Comparison of ENCODE assay signal across 17 cellular contexts in the genomic region with DNA sequence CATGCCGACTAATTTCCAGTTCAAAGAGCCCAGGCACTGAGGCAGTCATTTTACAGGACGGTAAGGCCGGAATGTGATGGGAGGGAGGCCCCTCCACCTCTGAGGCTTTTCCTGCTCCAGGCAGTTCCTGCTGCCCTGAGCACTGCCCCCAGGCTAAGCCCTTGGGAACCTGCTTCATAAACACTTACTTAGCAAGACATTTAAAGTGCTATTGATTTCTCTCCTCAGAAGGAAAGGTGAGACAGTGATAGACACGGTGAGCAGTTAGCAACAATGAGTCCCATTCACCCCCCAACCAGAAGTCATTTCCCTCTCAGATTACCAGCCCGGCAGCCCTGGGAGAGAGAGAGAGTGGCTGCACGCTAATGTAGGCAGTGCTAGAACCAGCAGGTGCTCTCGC.
DNase-seq lines count a peak whose midpoint lies in the region; ATAC-seq and TF ChIP-seq lines count a peak whose summit lies in the region.
"Had no signal": no experiment of that assay in that cellular context is flagged by ENCODE, and none has a peak within 500 bp of the region (broad histone marks: within the 10 kb centered on the region; RNA-seq: fewer than 3 reads in every experiment).

No MANE protein-coding gene starts in this region.

- H3K27ac Mint-ChIP-seq in activated T-helper 17 cell treated with anti-CD3 and anti-CD28 coated beads, Interleukin-2, amount 50 U/mL, for 72 hours = no peak overlapping the region
- H3K27ac Mint-ChIP-seq: activated CD8-positive, alpha-beta T cell treated with anti-CD3 and anti-CD28 coated beads, Interleukin-2, amount 10 ng/mL, durations not matched to agents 7 days and 5 days had no signal

- peaks cover 0 to 8% (median 0%) of the 10 kb centered on the region in 11 donors for H3K9me3 ChIP-seq in heart right ventricle
- H3K9me3 ChIP-seq: left lung, SK-N-SH, testis had no signal

- H3K27me3 ChIP-seq in H7 (ENCODE audit: control insufficient read depth, insufficient read depth, low read length) (no peaks in the 10 kb centered on the region), heart right ventricle (no peaks in the 10 kb centered on the region)
- H3K27me3 ChIP-seq: testis had no signal

- no peak overlapping the region for H3K27ac ChIP-seq in heart right ventricle
- H3K27ac ChIP-seq: hepatocyte, left lung, testis had no signal

- ATAC-seq in GM21737 (IDR thresholded peaks at IDR 0.05; ENCODE audit: unreplicated experiment) = no peak
- ATAC-seq in heart right ventricle = no peak
- no peak for ATAC-seq in activated T-helper 17 cell treated with anti-CD3 and anti-CD28 coated beads, Interleukin-2, amount 50 U/mL, for 72 hours (replicated peaks)
- ATAC-seq: activated CD8-positive, alpha-beta T cell treated with anti-CD3 and anti-CD28 coated beads, Interleukin-2, amount 10 ng/mL, durations not matched to agents 7 days and 5 days; esophagus mucosa; left lung had no signal

- DNase-seq in H7 = peak; percentile 43
- peak; percentile 82 for DNase-seq in NCI-H2029 (lab: John Stamatoyannopoulos, UW)
- peak; percentile 75 for DNase-seq in NCI-H748 (lab: John Stamatoyannopoulos, UW; ENCODE audit: unreplicated experiment)
- DNase-seq in left kidney (ENCODE audit: low read depth, low spot score) = peak; percentile 85
- no peak for DNase-seq in head of caudate nucleus
- no peak for DNase-seq in heart right ventricle
- DNase-seq: activated CD8-positive, alpha-beta T cell treated with anti-CD3 and anti-CD28 coated beads, Interleukin-2, amount 10 ng/mL, durations not matched to agents 7 days and 5 days; amniotic stem cell; left lung; OCI-M1; SK-N-SH; stimulated activated CD4-positive, alpha-beta T cell treated with anti-CD3 and anti-CD28 coated beads, Interleukin-1b, Interleukin-23, amount 100 ng/mL, for 48 hours; testis had no signal

- H3K27me3 Mint-ChIP-seq in activated T-helper 17 cell treated with anti-CD3 and anti-CD28 coated beads, Interleukin-2, amount 50 U/mL, for 72 hours = peaks cover 4% of the 10 kb centered on the region

- H3K9me3 Mint-ChIP-seq in activated T-helper 17 cell treated with anti-CD3 and anti-CD28 coated beads, Interleukin-2, amount 50 U/mL, for 72 hours = no peaks in the 10 kb centered on the region

- H3K4me3 ChIP-seq in H7 (ENCODE audit: insufficient read depth, low read depth, low read length) = no peak overlapping the region
- no peak overlapping the region for H3K4me3 ChIP-seq in heart right ventricle
- H3K4me3 ChIP-seq: hepatocyte, left lung, testis had no signal

- no peak for TF ChIP-seq CTCF in heart right ventricle (IDR thresholded peaks at IDR 0.05)

- no peaks in the 10 kb centered on the region for H3K4me1 ChIP-seq in heart right ventricle
- H3K4me1 ChIP-seq: left lung, testis had no signal

- WGBS in heart right ventricle, 2 donors = 43 to 46% methylated on average over 7 of the region's 7 CpGs

- no peaks in the 10 kb centered on the region for H3K36me3 Mint-ChIP-seq in activated T-helper 17 cell treated with anti-CD3 and anti-CD28 coated beads, Interleukin-2, amount 50 U/mL, for 72 hours (ENCODE audit: low read depth)

- H3K4me3 Mint-ChIP-seq in activated T-helper 17 cell treated with anti-CD3 and anti-CD28 coated beads, Interleukin-2, amount 50 U/mL, for 72 hours = no peak overlapping the region
- H3K4me3 Mint-ChIP-seq: activated CD8-positive, alpha-beta T cell treated with anti-CD3 and anti-CD28 coated beads, Interleukin-2, amount 10 ng/mL, durations not matched to agents 7 days and 5 days had no signal

- H3K4me1 Mint-ChIP-seq in activated T-helper 17 cell treated with anti-CD3 and anti-CD28 coated beads, Interleukin-2, amount 50 U/mL, for 72 hours = no peaks in the 10 kb centered on the region

- H3K36me3 ChIP-seq in H7 (replicated peaks; ENCODE audit: control insufficient read depth, insufficient read depth, low read length) (no peaks in the 10 kb centered on the region), heart right ventricle (no peaks in the 10 kb centered on the region)
- H3K36me3 ChIP-seq: left lung had no signal

- intact Hi-C loops in head of caudate nucleus (cut with DNase I) (no loop called here), heart right ventricle (cut with DNase I) (no loop called here)

Comparison
In these comparisons a context has a peak if more than half of its experiments do, and no peak if none do; other contexts are left out.
1. DNase-seq: peak in H7 (single experiment), NCI-H2029 (single experiment), NCI-H748 (single experiment) and left kidney (single experiment); none in head of caudate nucleus (0 of 42) and heart right ventricle (0 of 2).